Comparison of ENCODE assay signal across 8 cellular contexts in the genomic region with DNA sequence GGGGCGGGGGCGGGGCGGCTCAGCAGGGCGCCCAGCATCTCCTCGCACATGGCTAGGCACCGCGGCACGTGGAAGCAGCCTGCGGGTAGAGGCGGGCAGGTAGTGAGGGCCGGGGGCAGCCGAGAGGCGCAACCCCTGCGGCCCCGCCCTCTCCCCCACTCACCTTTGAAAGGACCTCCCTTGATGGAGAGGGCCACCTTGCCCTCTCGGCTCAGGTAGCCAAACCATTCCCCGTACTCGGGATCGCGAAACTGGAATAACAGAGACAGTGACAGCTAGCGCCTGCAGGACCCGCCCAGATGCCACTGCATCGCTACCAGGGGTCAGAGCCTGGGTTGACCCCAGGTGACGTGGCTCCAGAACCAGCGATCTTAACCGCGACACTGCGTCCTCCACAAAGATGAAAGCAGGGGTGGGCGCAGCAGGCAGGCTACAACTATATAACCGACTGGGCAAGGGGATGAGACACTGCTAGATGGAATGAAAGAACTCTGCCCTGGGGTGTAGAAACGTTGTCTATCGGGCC. TPM values are rescaled to one million over a fixed set of nuclear protein-coding genes. Genes with fewer than 3 reads are reported as not detected.
DNase-seq lines count a peak whose midpoint lies in the region; ATAC-seq, FAIRE-seq and TF ChIP-seq lines count a peak whose summit lies in the region.

No MANE protein-coding gene starts in this region.

- H3K4me2 ChIP-seq in HepG2 (ENCODE audit: low read depth, low read length): peak overlapping the region; percentile 76

- H4K20me1 ChIP-seq in HepG2 (ENCODE audit: insufficient read depth, low read length): no peaks in the 10 kb centered on the region

- in situ Hi-C loops in HepG2 (cut with HindIII; ENCODE audit: extremely low pct_ligation_motif_present, low pct_unique_long_range_greater_than_20kb): no loop called here

- H3K4me3 ChIP-seq in GM08714 (ENCODE audit: low read length) (peak overlapping the region; percentile 48; the same call in 1 of the 2 replicates), HFF-Myc (replicated peaks; ENCODE audit: low read depth, low read length) (peak overlapping the region; percentile 37), HepG2 (replicated peaks in 1 of 3; ENCODE audit: insufficient read depth in 1 of 3, low read depth in 2 of 3, low read length in 3 of 3) (peak overlapping the region in 2 of 3 experiments; percentile 49 to 64; a peak in 5 of 6 replicates)

- TF ChIP-seq CTCF in HFF-Myc (IDR thresholded peaks at IDR 0.05; ENCODE audit: low read depth, low read length, missing control alignments): no peak
- TF ChIP-seq CTCF in HepG2 (CRISPR knock-in tag; IDR thresholded peaks at IDR 0.05): no peak

- peak; percentile 43 for ATAC-seq in activated T-helper 17 cell treated with anti-CD3 and anti-CD28 coated beads, Interleukin-2, amount 50 U/mL, for 72 hours (replicated peaks)
- peak; percentile 62 for ATAC-seq in HepG2
- ATAC-seq in GM21360 (IDR thresholded peaks at IDR 0.05; ENCODE audit: unreplicated experiment): no peak
- ATAC-seq in HG03175 (IDR thresholded peaks at IDR 0.05; ENCODE audit: unreplicated experiment): no peak

- no peaks in the 10 kb centered on the region for H3K27me3 ChIP-seq in HepG2 (ENCODE audit: control insufficient read depth in 1 of 2, insufficient read depth in 2 of 2, low read length in 2 of 2)

- H3K36me3 ChIP-seq in HepG2 (replicated peaks in 1 of 2; ENCODE audit: control insufficient read depth in 1 of 2, insufficient read depth in 2 of 2, low read length in 2 of 2): 0 out of 5 replicates have a peak, but pooled peaks cover 0 to 8% of the 10 kb centered on the region in 2 experiments

- no peak overlapping the region for H3K27ac Mint-ChIP-seq in activated T-helper 17 cell treated with anti-CD3 and anti-CD28 coated beads, Interleukin-2, amount 50 U/mL, for 72 hours

- H3K79me2 ChIP-seq in HepG2 (ENCODE audit: insufficient read depth, low read length): peaks cover 9% of the 10 kb centered on the region

- no peak for FAIRE-seq in HepG2 (lab: Jason Lieb, UNC)

- POLR2A ChIA-PET in HepG2 (lab: Yijun Ruan, JAX): interaction anchor here (0.8 to 2.6 kb wide), 7 partner anchors 9 to 208 kb away, joined by 4 to 20 read pairs (median 5); a partner anchor contains a TSS

- no peaks in the 10 kb centered on the region for H3K9me3 ChIP-seq in HepG2 (ENCODE audit: low read length)

- 13% methylated on average over 4 of the region's 32 CpGs for WGBS in HepG2 (ENCODE audit: low lambda C conversion rate)

- H2AFZ ChIP-seq in HepG2 (ENCODE audit: low read length): no peak overlapping the region

- H3K36me3 Mint-ChIP-seq in activated T-helper 17 cell treated with anti-CD3 and anti-CD28 coated beads, Interleukin-2, amount 50 U/mL, for 72 hours (ENCODE audit: low read depth): peaks cover 37% of the 10 kb centered on the region

- no TSS peak for BruUV-seq in HepG2 (replicated peaks; lab: Mats Ljungman, UMichigan)

- no peak for DNase-seq in HFF-Myc (ENCODE audit: extremely low read depth, low read depth)
- no peak for DNase-seq in HepG2 (ENCODE audit: low spot score)
- DNase-seq in stimulated activated CD4-positive, alpha-beta T cell treated with anti-CD3 and anti-CD28 coated beads, Interleukin-4, amount 100 ng/mL, for 1 hour: no peak
- DNase-seq in amniotic stem cell (lab: John Stamatoyannopoulos, UW): no peak

- CTCF ChIA-PET in HepG2 (lab: Yijun Ruan, JAX; ENCODE audit: low intra/inter-chr PET ratio, low total read pairs): no interaction called here

- TF ChIP-seq POLR2A in HepG2 (IDR thresholded peaks at IDR 0.05; ENCODE audit: insufficient read depth in 1 of 2, low read depth in 2 of 2, low read length in 2 of 2): no peak

- H3K9me3 Mint-ChIP-seq in activated T-helper 17 cell treated with anti-CD3 and anti-CD28 coated beads, Interleukin-2, amount 50 U/mL, for 72 hours: no peaks in the 10 kb centered on the region

- H3K27me3 Mint-ChIP-seq in activated T-helper 17 cell treated with anti-CD3 and anti-CD28 coated beads, Interleukin-2, amount 50 U/mL, for 72 hours: no peaks in the 10 kb centered on the region

- intact Hi-C loops in HepG2 (cut with micrococcal nuclease; ENCODE audit: unreplicated experiment): no loop called here

- no peak overlapping the region for H3K9ac ChIP-seq in HepG2 (ENCODE audit: insufficient read depth, low read depth, low read length)

- H3K4me1 Mint-ChIP-seq in activated T-helper 17 cell treated with anti-CD3 and anti-CD28 coated beads, Interleukin-2, amount 50 U/mL, for 72 hours: peaks cover 6% of the 10 kb centered on the region

- TF ChIP-seq EP300 in HepG2 (IDR thresholded peaks at IDR 0.05; ENCODE audit: low read depth in 2 of 2, low read length in 2 of 2): no peak
- TF ChIP-seq EP300 in HepG2 (CRISPR knock-in tag; IDR thresholded peaks at IDR 0.05; ENCODE audit: borderline replicate concordance): no peak

- peak overlapping the region; percentile 64 for H3K27ac ChIP-seq in HepG2 (ENCODE audit: extremely low read length, insufficient read depth, low read length)

- no peak for TF ChIP-seq RAD21 in HepG2 (CRISPR knock-in tag; IDR thresholded peaks at IDR 0.05)

- peak overlapping the region; percentile 52 for H3K4me3 Mint-ChIP-seq in activated T-helper 17 cell treated with anti-CD3 and anti-CD28 coated beads, Interleukin-2, amount 50 U/mL, for 72 hours

- H3K4me1 ChIP-seq in HepG2 (ENCODE audit: insufficient read depth, low read length): peaks cover 5% of the 10 kb centered on the region; the same call in 1 of the 2 replicates

RNA-seq across cellular contexts. Expression of a gene that starts 0.6 kb away (rescaled TPM):
- 100 to 1,000 TPM in 1 of 2 donors, 10 to 100 TPM in 1; 74.7 to 146 TPM for total RNA-seq in activated T-helper 17 cell treated with anti-CD3 and anti-CD28 coated beads, Interleukin-2, amount 50 U/mL, for 72 hours
- 51.1 and 51.7 TPM in 2 replicates for total RNA-seq in HepG2 (2016; rRNA removed; fragmentation: Illumina TruSeq; extraction: Trizol)
- total RNA-seq in HepG2 (2016; cell fraction: cytosol; rRNA removed; fragmentation: Illumina TruSeq; extraction: Trizol; ENCODE audit: low read depth): 55.8 and 62.5 TPM in 2 replicates
- total RNA-seq in HepG2 (2016; cell fraction: insoluble cytoplasmic fraction; rRNA removed; fragmentation: Illumina TruSeq; extraction: Trizol): 47.6 and 50.9 TPM in 2 replicates
- 52.1 and 59.2 TPM in 2 replicates for total RNA-seq in HepG2 (2016; cell fraction: membrane; rRNA removed; fragmentation: Illumina TruSeq; extraction: Trizol)
- 27.3 and 30.2 TPM in 2 replicates for total RNA-seq in HepG2 (2016; cell fraction: nucleus; rRNA removed; fragmentation: Illumina TruSeq; extraction: Trizol)
- 49.1 and 49.2 TPM in 2 replicates for polyA plus RNA-seq in HepG2 (2011; rRNA removed)
- polyA plus RNA-seq in HepG2 (2011; cell fraction: cytosol; rRNA removed): 61.9 and 80.7 TPM in 2 replicates
- 84.9 and 98.2 TPM in 2 replicates for polyA plus RNA-seq in HepG2 (2011; cell fraction: nucleus; rRNA removed)
- 45.4 and 52.3 TPM in 2 replicates for polyA plus RNA-seq in HepG2 (2012)
- polyA plus RNA-seq in HepG2 (2016; cell fraction: cytosol; fragmentation: Illumina TruSeq; extraction: Trizol; ENCODE audit: low read depth): 168 and 195 TPM in 2 replicates
- 99.2 and 109 TPM in 2 replicates for polyA plus RNA-seq in HepG2 (2016; cell fraction: insoluble cytoplasmic fraction; fragmentation: Illumina TruSeq; extraction: Trizol; ENCODE audit: low read depth)
- polyA plus RNA-seq in HepG2 (2016; cell fraction: membrane; fragmentation: Illumina TruSeq; extraction: Trizol; ENCODE audit: low read depth): 92.8 and 108 TPM in 2 replicates
- 92.2 and 97.8 TPM in 2 replicates for polyA plus RNA-seq in HepG2 (2016; cell fraction: nucleus; fragmentation: Illumina TruSeq; extraction: Trizol; ENCODE audit: insufficient read depth, low read depth)
- polyA minus RNA-seq in HepG2 (2011; rRNA and poly(A)+ RNA removed; ENCODE audit: low replicate concordance): 30.3 and 98.8 TPM in 2 replicates
- 14.6 and 17.3 TPM in 2 replicates for polyA minus RNA-seq in HepG2 (2011; cell fraction: cytosol; rRNA and poly(A)+ RNA removed)
- 23.7 and 25.0 TPM in 2 replicates for polyA minus RNA-seq in HepG2 (2011; cell fraction: nucleus; rRNA and poly(A)+ RNA removed)

RNA-seq across cellular contexts. Expression of a gene that starts 9.1 kb away (rescaled TPM):
- total RNA-seq in activated T-helper 17 cell treated with anti-CD3 and anti-CD28 coated beads, Interleukin-2, amount 50 U/mL, for 72 hours: 1 to 10 TPM; 4.7 to 4.9 TPM
- 0.77 and 1.4 TPM in 2 replicates for total RNA-seq in HepG2 (2016; rRNA removed; fragmentation: Illumina TruSeq; extraction: Trizol)
- not detected in 2 replicates for total RNA-seq in HepG2 (2016; cell fraction: cytosol; rRNA removed; fragmentation: Illumina TruSeq; extraction: Trizol; ENCODE audit: low read depth)
- total RNA-seq in HepG2 (2016; cell fraction: insoluble cytoplasmic fraction; rRNA removed; fragmentation: Illumina TruSeq; extraction: Trizol): 0.48 and 1.3 TPM in 2 replicates
- 0.31 and 0.34 TPM in 2 replicates for total RNA-seq in HepG2 (2016; cell fraction: membrane; rRNA removed; fragmentation: Illumina TruSeq; extraction: Trizol)
- total RNA-seq in HepG2 (2016; cell fraction: nucleus; rRNA removed; fragmentation: Illumina TruSeq; extraction: Trizol): 0.78 and 1.4 TPM in 2 replicates
- 2.0 and 2.6 TPM in 2 replicates for polyA plus RNA-seq in HepG2 (2011; rRNA removed)
- 2.7 and 3.2 TPM in 2 replicates for polyA plus RNA-seq in HepG2 (2011; cell fraction: cytosol; rRNA removed)
- polyA plus RNA-seq in HepG2 (2011; cell fraction: nucleus; rRNA removed): 7.0 and 9.2 TPM in 2 replicates
- polyA plus RNA-seq in HepG2 (2012): 1.5 and 2.1 TPM in 2 replicates
- polyA plus RNA-seq in HepG2 (2016; cell fraction: cytosol; fragmentation: Illumina TruSeq; extraction: Trizol; ENCODE audit: low read depth): 0.29 and 0.48 TPM in 2 replicates
- 0.72 and 1.8 TPM in 2 replicates for polyA plus RNA-seq in HepG2 (2016; cell fraction: insoluble cytoplasmic fraction; fragmentation: Illumina TruSeq; extraction: Trizol; ENCODE audit: low read depth)
- polyA plus RNA-seq in HepG2 (2016; cell fraction: membrane; fragmentation: Illumina TruSeq; extraction: Trizol; ENCODE audit: low read depth): 0.16 and 0.45 TPM in 2 replicates
- polyA plus RNA-seq in HepG2 (2016; cell fraction: nucleus; fragmentation: Illumina TruSeq; extraction: Trizol; ENCODE audit: insufficient read depth, low read depth): 0.89 and 1.6 TPM in 2 replicates
- polyA minus RNA-seq in HepG2 (2011; rRNA and poly(A)+ RNA removed; ENCODE audit: low replicate concordance): 3.3 TPM in 1 of 2 replicates, not detected in the other
- polyA minus RNA-seq in HepG2 (2011; cell fraction: cytosol; rRNA and poly(A)+ RNA removed): 0.53 and 1.5 TPM in 2 replicates
- 1.6 and 1.7 TPM in 2 replicates for polyA minus RNA-seq in HepG2 (2011; cell fraction: nucleus; rRNA and poly(A)+ RNA removed)

RNA-seq across cellular contexts. Expression of a gene that starts 9.3 kb away (rescaled TPM):
- total RNA-seq in activated T-helper 17 cell treated with anti-CD3 and anti-CD28 coated beads, Interleukin-2, amount 50 U/mL, for 72 hours: 100 to 1,000 TPM; 105 to 147 TPM
- 0.64 TPM in 1 of 2 replicates, not detected in the other for total RNA-seq in HepG2 (2016; rRNA removed; fragmentation: Illumina TruSeq; extraction: Trizol)
- not detected in 2 replicates for total RNA-seq in HepG2 (2016; cell fraction: cytosol; rRNA removed; fragmentation: Illumina TruSeq; extraction: Trizol; ENCODE audit: low read depth)
- total RNA-seq in HepG2 (2016; cell fraction: insoluble cytoplasmic fraction; rRNA removed; fragmentation: Illumina TruSeq; extraction: Trizol): 0.22 TPM in 1 of 2 replicates, not detected in the other
- total RNA-seq in HepG2 (2016; cell fraction: membrane; rRNA removed; fragmentation: Illumina TruSeq; extraction: Trizol): 0.28 TPM in 1 of 2 replicates, not detected in the other
- total RNA-seq in HepG2 (2016; cell fraction: nucleus; rRNA removed; fragmentation: Illumina TruSeq; extraction: Trizol): 0.41 TPM in 1 of 2 replicates, not detected in the other
- 0.57 and 1.1 TPM in 2 replicates for polyA plus RNA-seq in HepG2 (2011; rRNA removed)
- polyA plus RNA-seq in HepG2 (2011; cell fraction: cytosol; rRNA removed): 0.10 and 0.19 TPM in 2 replicates
- polyA plus RNA-seq in HepG2 (2011; cell fraction: nucleus; rRNA removed): 7.0 and 9.1 TPM in 2 replicates
- 0.35 and 0.59 TPM in 2 replicates for polyA plus RNA-seq in HepG2 (2012)
- not detected in 2 replicates for polyA plus RNA-seq in HepG2 (2016; cell fraction: cytosol; fragmentation: Illumina TruSeq; extraction: Trizol; ENCODE audit: low read depth)
- not detected in 2 replicates for polyA plus RNA-seq in HepG2 (2016; cell fraction: insoluble cytoplasmic fraction; fragmentation: Illumina TruSeq; extraction: Trizol; ENCODE audit: low read depth)
- polyA plus RNA-seq in HepG2 (2016; cell fraction: membrane; fragmentation: Illumina TruSeq; extraction: Trizol; ENCODE audit: low read depth): not detected in 2 replicates
- 0.64 and 1.9 TPM in 2 replicates for polyA plus RNA-seq in HepG2 (2016; cell fraction: nucleus; fragmentation: Illumina TruSeq; extraction: Trizol; ENCODE audit: insufficient read depth, low read depth)
- polyA minus RNA-seq in HepG2 (2011; rRNA and poly(A)+ RNA removed; ENCODE audit: low replicate concordance): 1.6 and 1.8 TPM in 2 replicates
- polyA minus RNA-seq in HepG2 (2011; cell fraction: cytosol; rRNA and poly(A)+ RNA removed): 1.1 TPM in 1 of 2 replicates, not detected in the other
- polyA minus RNA-seq in HepG2 (2011; cell fraction: nucleus; rRNA and poly(A)+ RNA removed): 1.2 and 2.8 TPM in 2 replicates

RNA-seq across cellular contexts. Expression of a gene that starts 30.9 kb away (rescaled TPM):
- under 1 TPM in 1 of 2 donors, not detected in 1; 0.32 TPM for total RNA-seq in activated T-helper 17 cell treated with anti-CD3 and anti-CD28 coated beads, Interleukin-2, amount 50 U/mL, for 72 hours
- not detected in 2 replicates for total RNA-seq in HepG2 (2016; rRNA removed; fragmentation: Illumina TruSeq; extraction: Trizol)
- not detected in 2 replicates for total RNA-seq in HepG2 (2016; cell fraction: cytosol; rRNA removed; fragmentation: Illumina TruSeq; extraction: Trizol; ENCODE audit: low read depth)
- total RNA-seq in HepG2 (2016; cell fraction: insoluble cytoplasmic fraction; rRNA removed; fragmentation: Illumina TruSeq; extraction: Trizol): not detected in 2 replicates
- not detected in 2 replicates for total RNA-seq in HepG2 (2016; cell fraction: membrane; rRNA removed; fragmentation: Illumina TruSeq; extraction: Trizol)
- total RNA-seq in HepG2 (2016; cell fraction: nucleus; rRNA removed; fragmentation: Illumina TruSeq; extraction: Trizol): not detected in 2 replicates
- polyA plus RNA-seq in HepG2 (2011; rRNA removed): not detected in 2 replicates
- polyA plus RNA-seq in HepG2 (2011; cell fraction: cytosol; rRNA removed): not detected in 2 replicates
- polyA plus RNA-seq in HepG2 (2011; cell fraction: nucleus; rRNA removed): not detected in 2 replicates
- not detected in 2 replicates for polyA plus RNA-seq in HepG2 (2012)
- not detected in 2 replicates for polyA plus RNA-seq in HepG2 (2016; cell fraction: cytosol; fragmentation: Illumina TruSeq; extraction: Trizol; ENCODE audit: low read depth)
- not detected in 2 replicates for polyA plus RNA-seq in HepG2 (2016; cell fraction: insoluble cytoplasmic fraction; fragmentation: Illumina TruSeq; extraction: Trizol; ENCODE audit: low read depth)
- not detected in 2 replicates for polyA plus RNA-seq in HepG2 (2016; cell fraction: membrane; fragmentation: Illumina TruSeq; extraction: Trizol; ENCODE audit: low read depth)
- polyA plus RNA-seq in HepG2 (2016; cell fraction: nucleus; fragmentation: Illumina TruSeq; extraction: Trizol; ENCODE audit: insufficient read depth, low read depth): not detected in 2 replicates
- 0.18 and 0.87 TPM in 2 replicates for polyA minus RNA-seq in HepG2 (2011; rRNA and poly(A)+ RNA removed; ENCODE audit: low replicate concordance)
- not detected in 2 replicates for polyA minus RNA-seq in HepG2 (2011; cell fraction: cytosol; rRNA and poly(A)+ RNA removed)
- not detected in 2 replicates for polyA minus RNA-seq in HepG2 (2011; cell fraction: nucleus; rRNA and poly(A)+ RNA removed)

RNA-seq across cellular contexts. Expression of a gene that starts 36.2 kb away (rescaled TPM):
- total RNA-seq in activated T-helper 17 cell treated with anti-CD3 and anti-CD28 coated beads, Interleukin-2, amount 50 U/mL, for 72 hours: 100 to 1,000 TPM in 1 of 2 donors, 10 to 100 TPM in 1; 85.5 to 134 TPM
- 17.8 and 24.0 TPM in 2 replicates for total RNA-seq in HepG2 (2016; rRNA removed; fragmentation: Illumina TruSeq; extraction: Trizol)
- total RNA-seq in HepG2 (2016; cell fraction: cytosol; rRNA removed; fragmentation: Illumina TruSeq; extraction: Trizol; ENCODE audit: low read depth): 3.1 and 3.2 TPM in 2 replicates
- total RNA-seq in HepG2 (2016; cell fraction: insoluble cytoplasmic fraction; rRNA removed; fragmentation: Illumina TruSeq; extraction: Trizol): 18.3 and 20.3 TPM in 2 replicates
- total RNA-seq in HepG2 (2016; cell fraction: membrane; rRNA removed; fragmentation: Illumina TruSeq; extraction: Trizol): 11.9 and 12.8 TPM in 2 replicates
- 17.9 and 21.9 TPM in 2 replicates for total RNA-seq in HepG2 (2016; cell fraction: nucleus; rRNA removed; fragmentation: Illumina TruSeq; extraction: Trizol)
- 5.8 TPM in 2 replicates for polyA plus RNA-seq in HepG2 (2011; rRNA removed)
- polyA plus RNA-seq in HepG2 (2011; cell fraction: cytosol; rRNA removed): 4.6 and 5.7 TPM in 2 replicates
- 27.7 and 34.4 TPM in 2 replicates for polyA plus RNA-seq in HepG2 (2011; cell fraction: nucleus; rRNA removed)
- 18.3 and 21.2 TPM in 2 replicates for polyA plus RNA-seq in HepG2 (2012)
- polyA plus RNA-seq in HepG2 (2016; cell fraction: cytosol; fragmentation: Illumina TruSeq; extraction: Trizol; ENCODE audit: low read depth): 2.2 and 2.6 TPM in 2 replicates
- polyA plus RNA-seq in HepG2 (2016; cell fraction: insoluble cytoplasmic fraction; fragmentation: Illumina TruSeq; extraction: Trizol; ENCODE audit: low read depth): 32.5 and 46.4 TPM in 2 replicates
- polyA plus RNA-seq in HepG2 (2016; cell fraction: membrane; fragmentation: Illumina TruSeq; extraction: Trizol; ENCODE audit: low read depth): 7.0 and 9.4 TPM in 2 replicates
- polyA plus RNA-seq in HepG2 (2016; cell fraction: nucleus; fragmentation: Illumina TruSeq; extraction: Trizol; ENCODE audit: insufficient read depth, low read depth): 60.1 and 68.4 TPM in 2 replicates
- 16.9 and 25.4 TPM in 2 replicates for polyA minus RNA-seq in HepG2 (2011; rRNA and poly(A)+ RNA removed; ENCODE audit: low replicate concordance)
- polyA minus RNA-seq in HepG2 (2011; cell fraction: cytosol; rRNA and poly(A)+ RNA removed): 17.9 and 19.6 TPM in 2 replicates
- polyA minus RNA-seq in HepG2 (2011; cell fraction: nucleus; rRNA and poly(A)+ RNA removed): 10.3 and 14.4 TPM in 2 replicates

Comparison
In these comparisons a context has a peak if more than half of its experiments do, and no peak if none do; other contexts are left out.
1. ATAC-seq: peak in activated T-helper 17 cell treated with anti-CD3 and anti-CD28 coated beads, Interleukin-2, amount 50 U/mL, for 72 hours (single experiment) and HepG2 (single experiment); none in GM21360 (single experiment) and HG03175 (single experiment).
2. RNA of a gene that starts 9.3 kb away (total RNA-seq): 105 to 147 TPM in activated T-helper 17 cell treated with anti-CD3 and anti-CD28 coated beads, Interleukin-2, amount 50 U/mL, for 72 hours; 0.22 to 0.64 TPM in HepG2; every median in the first group is over 10 times any median in the second.
3. Peak in every context shown above with its lines, with median percentiles within 50 percentile points of each other: H3K4me3 ChIP-seq.